Comparison of ENCODE assay signal across 18 cellular contexts in the genomic region with DNA sequence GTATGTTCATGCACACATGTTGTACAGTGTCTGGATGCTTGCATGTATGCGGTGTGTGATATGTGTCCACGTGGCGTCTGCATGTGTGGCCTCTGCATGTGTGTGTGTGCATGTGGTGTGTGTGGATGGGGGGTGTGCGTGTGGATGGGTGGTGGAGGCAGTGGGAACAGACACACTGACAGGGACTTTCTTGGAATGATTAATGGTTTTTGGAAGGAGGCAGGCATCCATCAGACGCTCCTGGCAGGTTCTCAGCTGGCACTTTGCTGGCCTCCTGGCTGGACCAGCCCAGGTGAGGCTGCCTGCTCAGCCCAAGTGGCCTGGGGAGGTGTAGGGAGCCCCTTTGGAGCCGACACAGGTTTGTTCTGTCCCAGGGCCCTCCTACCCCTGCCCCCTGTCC.
A peak's percentile ranks its signal among the peaks of the same experiment; 100 is the strongest.
DNase-seq lines count a peak whose midpoint lies in the region; TF ChIP-seq lines count a peak whose summit lies in the region.
"Had no signal": no experiment of that assay in that cellular context is flagged by ENCODE, and none has a peak within 500 bp of the region (broad histone marks: within the 10 kb centered on the region; RNA-seq: fewer than 3 reads in every experiment).

No MANE protein-coding gene starts in this region.

- no peak overlapping the region for H4K8ac ChIP-seq in neuronal stem cell (ENCODE audit: low read depth, low read length)

- peaks cover 2% of the 10 kb centered on the region for H3K79me1 ChIP-seq in neuronal stem cell (ENCODE audit: low read depth, low read length)

- H3K4me1 ChIP-seq in BLaER1 (peaks cover 100% of the 10 kb centered on the region), neuronal stem cell (ENCODE audit: control insufficient read depth in 2 of 2, insufficient read depth in 1 of 2, low read depth in 1 of 2, low read length in 2 of 2) (peaks cover 25 to 29% of the 10 kb centered on the region in 2 donors), Karpas-422 (ENCODE audit: low read length) (no peaks in the 10 kb centered on the region), esophagus muscularis mucosa (peaks cover 41 to 79% (median 78%) of the 10 kb centered on the region in 4 donors)

- peaks cover 27% of the 10 kb centered on the region for H3K27me3 Mint-ChIP-seq in glutamatergic neuron (ENCODE audit: unreplicated experiment)

- H3K4ac ChIP-seq in neuronal stem cell (ENCODE audit: low read length) = no peak overlapping the region

- H2BK15ac ChIP-seq in neuronal stem cell (ENCODE audit: low read length) = no peak overlapping the region

- H3K4me2 ChIP-seq in BLaER1 (peak overlapping the region; percentile 97), neuronal stem cell (ENCODE audit: insufficient read depth, low read length, poor library complexity, severe bottlenecking) (no peak overlapping the region), Karpas-422 (ENCODE audit: low read depth, low read length, poor library complexity, severe bottlenecking) (no peak overlapping the region)
- H3K4me2 ChIP-seq: A549 had no signal

- H2BK12ac ChIP-seq in neuronal stem cell (ENCODE audit: low read length) = peak overlapping the region; percentile 48

- H2BK5ac ChIP-seq in neuronal stem cell (ENCODE audit: low read length) = peak overlapping the region; percentile 63

- H3K79me2 ChIP-seq in Karpas-422 (ENCODE audit: low read length) = no peaks in the 10 kb centered on the region

- H3K27ac ChIP-seq in BLaER1 (no peak overlapping the region), RWPE1 (peak overlapping the region; percentile 44), neuronal stem cell (replicated peaks; ENCODE audit: low read length) (no peak overlapping the region), Karpas-422 (ENCODE audit: low read length) (no peak overlapping the region), esophagus muscularis mucosa (replicated peaks in 1 of 4) (peak overlapping the region in 1 of 4 donors; percentile 83)
- H3K27ac ChIP-seq: A549 had no signal

- H3K27me3 ChIP-seq in BLaER1 (no peaks in the 10 kb centered on the region), neuronal stem cell (ENCODE audit: control insufficient read depth in 3 of 3, insufficient read depth in 3 of 3, low read depth in 1 of 3, low read length in 3 of 3) (peaks cover 0 to 11% (median 0%) of the 10 kb centered on the region in 3 experiments), Karpas-422 (ENCODE audit: low read length) (no peaks in the 10 kb centered on the region), esophagus muscularis mucosa (no peaks in the 10 kb centered on the region)

- CTCF ChIA-PET in RWPE1 (lab: Yijun Ruan, JAX) = no interaction called here

- intact Hi-C loops in esophagus muscularis mucosa (cut with DNase I) = no loop called here

- H2AFZ ChIP-seq in neuronal stem cell (ENCODE audit: low read length) (no peak overlapping the region), Karpas-422 (ENCODE audit: low read length) (no peak overlapping the region)

- H3K23ac ChIP-seq in neuronal stem cell (ENCODE audit: low read depth, low read length, poor library complexity) = no peak overlapping the region

- H4K91ac ChIP-seq in neuronal stem cell (ENCODE audit: low read depth, low read length, poor library complexity) = no peak overlapping the region

- H3K18ac ChIP-seq in neuronal stem cell (ENCODE audit: low read length) = peak overlapping the region; percentile 46

- H3K36me3 Mint-ChIP-seq in glutamatergic neuron (ENCODE audit: unreplicated experiment) = peaks cover 9% of the 10 kb centered on the region
- H3K36me3 Mint-ChIP-seq: CD8-positive, alpha-beta memory T cell had no signal

- peak overlapping the region; percentile 40 for H3K27ac Mint-ChIP-seq in glutamatergic neuron (ENCODE audit: unreplicated experiment)
- H3K27ac Mint-ChIP-seq: CD8-positive, alpha-beta memory T cell; IgD-negative memory B cell had no signal

- no peaks in the 10 kb centered on the region for H3K36me3 ChIP-seq in BLaER1
- no peaks in the 10 kb centered on the region for H3K36me3 ChIP-seq in neuronal stem cell (replicated peaks in 1 of 2; ENCODE audit: control insufficient read depth in 2 of 2, insufficient read depth in 2 of 2, low read length in 2 of 2)
- H3K36me3 ChIP-seq in Karpas-422 (ENCODE audit: insufficient read depth, low read length) = no peaks in the 10 kb centered on the region
- H3K36me3 ChIP-seq in esophagus muscularis mucosa = no peaks in the 10 kb centered on the region

- peaks cover 25% of the 10 kb centered on the region for H4K20me1 ChIP-seq in BLaER1
- H4K20me1 ChIP-seq in Karpas-422 (ENCODE audit: insufficient read depth, low read depth, low read length) = no peaks in the 10 kb centered on the region

- no peak overlapping the region for H3K4me3 Mint-ChIP-seq in glutamatergic neuron (ENCODE audit: unreplicated experiment)
- H3K4me3 Mint-ChIP-seq: CD8-positive, alpha-beta memory T cell; IgD-negative memory B cell had no signal

- H3K14ac ChIP-seq in neuronal stem cell (ENCODE audit: low read length) = no peak overlapping the region

- H2AK5ac ChIP-seq in neuronal stem cell (ENCODE audit: low read depth, low read length) = peak overlapping the region; percentile 64

- no peaks in the 10 kb centered on the region for H3K9me2 ChIP-seq in Karpas-422 (replicated peaks; ENCODE audit: insufficient read depth, low read length)

- WGBS in neuronal stem cell (ENCODE audit: extremely low coverage in 2 of 2, insufficient read length in 2 of 2, insufficient replicate concordance in 1 of 2), 2 donors = no CpG with 5 or more reads among the region's 6 CpGs
- 94% methylated on average over 5 of the region's 6 CpGs for WGBS in esophagus muscularis mucosa

- H3K4me3 ChIP-seq in BLaER1 (no peak overlapping the region), neuronal stem cell (ENCODE audit: low read length in 2 of 2) (no peak overlapping the region), Karpas-422 (ENCODE audit: low read length) (no peak overlapping the region), esophagus muscularis mucosa (no peak overlapping the region)
- H3K4me3 ChIP-seq: A549 had no signal

- POLR2A ChIA-PET in RWPE1 (lab: Yijun Ruan, JAX; ENCODE audit: low non-redundant PET) = no interaction called here

- H2BK120ac ChIP-seq in neuronal stem cell (ENCODE audit: low read depth, low read length) = no peak overlapping the region

- peaks cover 17% of the 10 kb centered on the region for H3K9me3 Mint-ChIP-seq in glutamatergic neuron (ENCODE audit: unreplicated experiment)
- H3K9me3 Mint-ChIP-seq: CD8-positive, alpha-beta memory T cell had no signal

- DNase-seq in RWPE1 (ENCODE audit: low spot score) (no peak), glutamatergic neuron (no peak), neuronal stem cell (ENCODE audit: low spot score) (no peak), Karpas-422 (no peak), DMS79 treated with DMSO at 0.1 percent for 48 hours (lab: John Stamatoyannopoulos, UW) (no peak), esophagus muscularis mucosa (ENCODE audit: extremely low spot score) (no peak)
- DNase-seq: C1 segment of cervical spinal cord; CD8-positive, alpha-beta memory T cell; MM.1S; NCI-H1092; NCI-H146; NCI-H2081; NCI-H748 treated with DMSO at 0.1 percent for 48 hours; PC-3; RPMI8226 had no signal

- no peaks in the 10 kb centered on the region for H3K9me3 ChIP-seq in BLaER1
- no peaks in the 10 kb centered on the region for H3K9me3 ChIP-seq in neuronal stem cell (replicated peaks in 1 of 2; ENCODE audit: control insufficient read depth in 2 of 2, insufficient read depth in 1 of 2, low read depth in 1 of 2, low read length in 2 of 2)
- H3K9me3 ChIP-seq in Karpas-422 (ENCODE audit: low read length) = no peaks in the 10 kb centered on the region
- H3K9me3 ChIP-seq in esophagus muscularis mucosa = no peaks in the 10 kb centered on the region
- H3K9me3 ChIP-seq: A549 had no signal

- no peak for TF ChIP-seq POLR2A in esophagus muscularis mucosa (IDR thresholded peaks at IDR 0.05; ENCODE audit: low read depth)

- TF ChIP-seq EP300 in esophagus muscularis mucosa (IDR thresholded peaks at IDR 0.05) = no peak

- H3K4me1 Mint-ChIP-seq in glutamatergic neuron (ENCODE audit: low read depth, unreplicated experiment) = peaks cover 44% of the 10 kb centered on the region

- H3K9ac ChIP-seq in BLaER1 (no peak overlapping the region), neuronal stem cell (ENCODE audit: low read depth, low read length, poor library complexity) (no peak overlapping the region), Karpas-422 (ENCODE audit: low read length) (no peak overlapping the region)

- TF ChIP-seq CTCF in RWPE1 (conservative IDR thresholded peaks at IDR 0.05; ENCODE audit: low read depth) (no peak), glutamatergic neuron (IDR thresholded peaks at IDR 0.05; ENCODE audit: partially characterized antibody, unreplicated experiment) (no peak), esophagus muscularis mucosa (IDR thresholded peaks at IDR 0.05) (no peak)
